Comparison of ENCODE assay signal across 19 cellular contexts in genomic region chr5:57891443-57891842, GRCh38.
A peak's percentile ranks its signal among the peaks of the same experiment; 100 is the strongest.
DNase-seq lines count a peak whose midpoint lies in the region; ATAC-seq, FAIRE-seq and TF ChIP-seq lines count a peak whose summit lies in the region.
"Had no signal": no experiment of that assay in that cellular context is flagged by ENCODE, and none has a peak within 500 bp of the region (broad histone marks: within the 10 kb centered on the region; RNA-seq: fewer than 3 reads in every experiment).

No MANE protein-coding gene starts in this region.

- H3K56ac ChIP-seq in H1 (replicated peaks; ENCODE audit: insufficient read length, low read depth, low read length): no peak overlapping the region

- H3K9me3 ChIP-seq in right cardiac atrium (ENCODE audit: control insufficient read depth, low read length): no peaks in the 10 kb centered on the region
- H3K9me3 ChIP-seq in right atrium auricular region: no peaks in the 10 kb centered on the region
- no peaks in the 10 kb centered on the region for H3K9me3 ChIP-seq in H1 (ENCODE audit: insufficient read depth in 2 of 2, low read depth in 1 of 2, low read length in 1 of 2)
- no peaks in the 10 kb centered on the region for H3K9me3 ChIP-seq in spleen
- H3K9me3 ChIP-seq: BE2C had no signal

- no peak overlapping the region for H4K8ac ChIP-seq in H1 (ENCODE audit: extremely low read depth, insufficient read depth, low read length)

- H2BK12ac ChIP-seq in H1 (ENCODE audit: low read depth, low read length): peak overlapping the region; percentile 72; the same call in 1 of the 2 replicates

- peak overlapping the region; percentile 37 for H3K27ac ChIP-seq in right cardiac atrium (ENCODE audit: low read length)
- no peak overlapping the region for H3K27ac ChIP-seq in right atrium auricular region
- no peak overlapping the region for H3K27ac ChIP-seq in H1 (ENCODE audit: low read depth, low read length)
- H3K27ac ChIP-seq in spleen: peak overlapping the region in 6 of 8 donors; percentile 30 to 59 (median 54)
- H3K27ac ChIP-seq: 22Rv1, KMS-11, PC-9 had no signal

- no peak overlapping the region for H3K4ac ChIP-seq in H1 (replicated peaks; ENCODE audit: insufficient read length, low read depth, low read length)

- CTCF ChIA-PET in H1 (lab: Charles Lee; ENCODE audit: partially characterized antibody): interaction anchor here (1.3 kb wide), 1 partner anchor 569 kb away, joined by 3 read pairs; no protein-coding TSS in a partner anchor

- ATAC-seq in right cardiac atrium: no peak
- ATAC-seq in HG02763 (IDR thresholded peaks at IDR 0.05; ENCODE audit: unreplicated experiment): no peak
- no peak for ATAC-seq in GM18907 (IDR thresholded peaks at IDR 0.05; ENCODE audit: unreplicated experiment)
- ATAC-seq: Right ventricle myocardium inferior had no signal

- peak overlapping the region; percentile 95 for H2AFZ ChIP-seq in H1 (ENCODE audit: low read length)
- H2AFZ ChIP-seq: PC-9 had no signal

- H3K23me2 ChIP-seq in H1 (ENCODE audit: low read depth, low read length): no peaks in the 10 kb centered on the region

- no peak overlapping the region for H4K5ac ChIP-seq in H1 (ENCODE audit: insufficient read length, low read depth, low read length)

- no peak overlapping the region for H3K23ac ChIP-seq in H1 (ENCODE audit: insufficient read length)

- H4K91ac ChIP-seq in H1 (replicated peaks; ENCODE audit: insufficient read length, low read length): peak overlapping the region; percentile 2

- no peak for TF ChIP-seq RAD21 in H1 (IDR thresholded peaks at IDR 0.05 in 1 of 2, conservative IDR thresholded peaks at IDR 0.05 in 1 of 2; ENCODE audit: low read depth in 2 of 2, low read length in 2 of 2)

- no peak overlapping the region for H2BK120ac ChIP-seq in H1 (replicated peaks; ENCODE audit: low read depth, low read length)

- POLR2A ChIA-PET in H1 (lab: Charles Lee; ENCODE audit: partially characterized antibody): no interaction called here

- intact Hi-C loops in right cardiac atrium (cut with DNase I) (no loop called here), spleen (cut with DNase I; ENCODE audit: low total_unique reads) (no loop called here)

- peak overlapping the region; percentile 72; the same call in 1 of the 2 replicates for H2BK5ac ChIP-seq in H1 (ENCODE audit: low read depth, low read length)

- H4K20me1 ChIP-seq in H1 (replicated peaks in 1 of 2; ENCODE audit: control insufficient read depth in 1 of 2, insufficient read depth in 2 of 2, low read length in 2 of 2): no peaks in the 10 kb centered on the region

- H3K18ac ChIP-seq in H1 (ENCODE audit: extremely low read depth, low read length): 0 out of 2 replicates have a peak overlapping the region, but pooled peaks have one; percentile 48

- TF ChIP-seq EP300 in H1 (IDR thresholded peaks at IDR 0.05; ENCODE audit: borderline replicate concordance in 1 of 2, low read depth in 2 of 2, low read length in 2 of 2): no peak

- H3K14ac ChIP-seq in H1 (ENCODE audit: insufficient read length): no peak overlapping the region

- FAIRE-seq in H1 (lab: Jason Lieb, UNC): no peak

- TF ChIP-seq POLR2A in H1 (IDR thresholded peaks at IDR 0.05; ENCODE audit: control extremely low read depth in 1 of 2, low read depth in 2 of 2, low read length in 2 of 2) (no peak), spleen (IDR thresholded peaks at IDR 0.05) (no peak)

- H3K4me1 ChIP-seq in right cardiac atrium (ENCODE audit: control insufficient read depth, insufficient read depth, low read length): no peaks in the 10 kb centered on the region
- H3K4me1 ChIP-seq in right atrium auricular region: no peaks in the 10 kb centered on the region
- peaks cover 0 to 13% (median 4%) of the 10 kb centered on the region in 4 experiments for H3K4me1 ChIP-seq in H1 (replicated peaks in 1 of 4; ENCODE audit: control insufficient read depth in 3 of 4, insufficient read depth in 4 of 4, low read length in 3 of 4)
- peaks cover 0 to 8% (median 0%) of the 10 kb centered on the region in 6 donors for H3K4me1 ChIP-seq in spleen
- H3K4me1 ChIP-seq: BE2C had no signal

- H3K4me3 ChIP-seq in right cardiac atrium (ENCODE audit: low read length) (no peak overlapping the region), right atrium auricular region (no peak overlapping the region), H1 (ENCODE audit: extremely low read depth in 1 of 4, insufficient read depth in 2 of 4, low read depth in 3 of 4, low read length in 4 of 4) (peak overlapping the region in 1 of 4 experiments; percentile 13; a peak in 1 of 8 replicates), spleen (no peak overlapping the region)
- H3K4me3 ChIP-seq: PC-9 had no signal

- no peak overlapping the region for H2AK5ac ChIP-seq in H1 (ENCODE audit: low read depth, low read length)

- H2BK20ac ChIP-seq in H1 (ENCODE audit: low read length): peak overlapping the region; percentile 15; the same call in 1 of the 2 replicates

- H3K4me2 ChIP-seq in H1 (ENCODE audit: insufficient read depth in 1 of 2, low read depth in 2 of 2, low read length in 2 of 2): peak overlapping the region in 1 of 2 experiments; percentile 26; a peak in 2 of 4 replicates
- H3K4me2 ChIP-seq: KMS-11, PC-9 had no signal

- no peaks in the 10 kb centered on the region for H3K27me3 ChIP-seq in right cardiac atrium (ENCODE audit: control insufficient read depth, insufficient read depth)
- H3K27me3 ChIP-seq in right atrium auricular region: no peaks in the 10 kb centered on the region
- H3K27me3 ChIP-seq in H1 (replicated peaks in 1 of 4; ENCODE audit: control insufficient read depth in 3 of 4, extremely low read depth in 1 of 4, insufficient read depth in 3 of 4, low read length in 3 of 4): no peaks in the 10 kb centered on the region
- H3K27me3 ChIP-seq in spleen (replicated peaks in 1 of 7): no peaks in the 10 kb centered on the region
- H3K27me3 ChIP-seq: BE2C had no signal

- no peak for TF ChIP-seq CTCF in right atrium auricular region (IDR thresholded peaks at IDR 0.05)
- no peak for TF ChIP-seq CTCF in H1 (IDR thresholded peaks at IDR 0.05; ENCODE audit: control extremely low read depth in 1 of 3, insufficient read depth in 1 of 3, low read depth in 1 of 3, low read length in 3 of 3)
- TF ChIP-seq CTCF in spleen (IDR thresholded peaks at IDR 0.05 in 8 of 11, conservative IDR thresholded peaks at IDR 0.05 in 3 of 11): no peak

- no peaks in the 10 kb centered on the region for H3K36me3 ChIP-seq in right atrium auricular region
- H3K36me3 ChIP-seq in H1 (ENCODE audit: control insufficient read depth in 2 of 4, insufficient read depth in 4 of 4, low read length in 3 of 4): no peaks in the 10 kb centered on the region
- no peaks in the 10 kb centered on the region for H3K36me3 ChIP-seq in spleen
- H3K36me3 ChIP-seq: BE2C had no signal

- H2BK15ac ChIP-seq in H1 (ENCODE audit: low read length): no peak overlapping the region

- H3K79me2 ChIP-seq in H1 (ENCODE audit: control insufficient read depth in 1 of 2, insufficient read depth in 2 of 2, low read length in 2 of 2): no peaks in the 10 kb centered on the region

- no peak for DNase-seq in right cardiac atrium
- DNase-seq in right atrium auricular region (ENCODE audit: low spot score): no peak
- no peak for DNase-seq in H1 (ENCODE audit: low read depth in 1 of 2, low spot score in 2 of 2)
- DNase-seq in kidney tubule cell (ENCODE audit: low spot score): peak; percentile 39
- no peak for DNase-seq in spleen
- no peak for DNase-seq in SK-N-DZ (ENCODE audit: low spot score)
- DNase-seq: BE2C; CD4-positive, alpha-beta T cell; DMS53; NCI-H1092; NCI-H146; NCI-H2081; NCI-H510A; PC-9 had no signal

- H3K9ac ChIP-seq in H1 (replicated peaks in 1 of 4; ENCODE audit: extremely low read depth in 1 of 4, low read depth in 3 of 4, low read length in 3 of 4): no peak overlapping the region
- H3K9ac ChIP-seq: KMS-11 had no signal

- H3K79me1 ChIP-seq in H1 (ENCODE audit: low read depth, low read length): no peaks in the 10 kb centered on the region

- 76% methylated on average over 1 of the region's 1 CpG for WGBS in right cardiac atrium
- 25% methylated on average over 1 of the region's 1 CpG; no CpG with 5 or more reads in 1 of the 2 experiments for WGBS in H1 (ENCODE audit: extremely low coverage in 1 of 2, insufficient coverage in 1 of 2, insufficient read length in 1 of 2, insufficient replicate concordance in 2 of 2, low coverage in 1 of 2, low lambda C conversion rate in 2 of 2, missing lambda C conversion rate in 1 of 2), 2 experiments
- 61 to 78% (median 75%) methylated on average over 1 of the region's 1 CpG for WGBS in spleen, 5 donors

TF ChIP-seq in H1, 55 proteins besides CTCF, POLR2A, EP300 and RAD21 (continues in another document):
- no peak for TF ChIP-seq ZNF274 (IDR thresholded peaks at IDR 0.05; ENCODE audit: borderline replicate concordance, extremely low read depth, low read length)
- TF ChIP-seq MAFK (IDR thresholded peaks at IDR 0.05; ENCODE audit: low read depth, low read length): no peak
- TF ChIP-seq GABPA (IDR thresholded peaks at IDR 0.05; ENCODE audit: borderline replicate concordance, insufficient read depth, low read length): no peak
- no peak for TF ChIP-seq ATF2 (IDR thresholded peaks at IDR 0.05; ENCODE audit: low read length)
- TF ChIP-seq CBX5 (IDR thresholded peaks at IDR 0.05; ENCODE audit: low read depth, low read length): no peak
- TF ChIP-seq EZH2 (IDR thresholded peaks at IDR 0.05; ENCODE audit: low read depth, low read length, severe bottlenecking): no peak
- TF ChIP-seq RNF2 (IDR thresholded peaks at IDR 0.05; ENCODE audit: borderline replicate concordance, low read depth, low read length, missing control alignments, poor library complexity, severe bottlenecking): no peak
- no peak for TF ChIP-seq YY1 (IDR thresholded peaks at IDR 0.05; ENCODE audit: low read depth, low read length)
- TF ChIP-seq HDAC6 (IDR thresholded peaks at IDR 0.05; ENCODE audit: low read depth, low read length): no peak
- TF ChIP-seq POU5F1 (IDR thresholded peaks at IDR 0.05; ENCODE audit: low read depth, low read length): no peak
- TF ChIP-seq SIX5 (IDR thresholded peaks at IDR 0.05; ENCODE audit: low read depth, low read length): no peak
- no peak for TF ChIP-seq KDM5A (IDR thresholded peaks at IDR 0.05; ENCODE audit: low read length)
- no peak for TF ChIP-seq TEAD4 (IDR thresholded peaks at IDR 0.05; ENCODE audit: low read depth, low read length)
- TF ChIP-seq BACH1 (IDR thresholded peaks at IDR 0.05; ENCODE audit: low read length): no peak
- no peak for TF ChIP-seq TAF1 (IDR thresholded peaks at IDR 0.05; ENCODE audit: low read depth, low read length)

Comparison
In these comparisons a context has a peak if more than half of its experiments do, and no peak if none do; other contexts are left out.
1. H3K27ac ChIP-seq: peak in right cardiac atrium (single experiment) and spleen (6 of 8); none in right atrium auricular region (0 of 2) and H1 (single experiment).